12 cellular contexts compared by ENCODE assay signal in genomic region chr13:106156468-106156867, GRCh38.
DNase-seq lines count a peak whose midpoint lies in the region; ATAC-seq and TF ChIP-seq lines count a peak whose summit lies in the region.
"Had no signal": no experiment of that assay in that cellular context is flagged by ENCODE, and none has a peak within 500 bp of the region (broad histone marks: within the 10 kb centered on the region; RNA-seq: fewer than 3 reads in every experiment).

No MANE protein-coding gene starts in this region.

- H3K36me3 ChIP-seq in mucosa of descending colon (ENCODE audit: low read depth): no peaks in the 10 kb centered on the region
- H3K36me3 ChIP-seq: neutrophil, tibial nerve had no signal

- H3K4me1 ChIP-seq in mucosa of descending colon (ENCODE audit: low read depth): peaks cover 2% of the 10 kb centered on the region

- H3K9me3 ChIP-seq in mucosa of descending colon: no peaks in the 10 kb centered on the region
- H3K9me3 ChIP-seq: neutrophil, tibial nerve had no signal

- ATAC-seq in mucosa of descending colon: peak; percentile 53
- no peak for ATAC-seq in GM19035 (IDR thresholded peaks at IDR 0.05; ENCODE audit: unreplicated experiment)

- TF ChIP-seq CTCF in AG10803 (conservative IDR thresholded peaks at IDR 0.05; ENCODE audit: low read length) (no peak), mucosa of descending colon (IDR thresholded peaks at IDR 0.05) (no peak)

- DNase-seq in AG10803 (ENCODE audit: low read depth) (peak; percentile 98), M059J (ENCODE audit: low read depth) (peak; percentile 98), dermis blood vessel endothelial cell (peak; percentile 66), mucosa of descending colon (no peak), cerebellum (ENCODE audit: low spot score) (no peak), NCI-H2081 (lab: John Stamatoyannopoulos, UW) (no peak)
- no peak for DNase-seq in NK-92 treated with Interleukin-12 subunit alpha and Interleukin-12 subunit beta, amount 100 ng/mL, for 24 hours (lab: John Stamatoyannopoulos, UW)
- DNase-seq: activated CD4-positive, alpha-beta T cell treated with anti-CD3 and anti-CD28 coated beads for 4 hours; CD4-positive, alpha-beta memory T cell had no signal

- no peak overlapping the region for H3K4me3 ChIP-seq in AG10803 (ENCODE audit: low read length)
- no peak overlapping the region for H3K4me3 ChIP-seq in mucosa of descending colon
- H3K4me3 ChIP-seq: tibial nerve had no signal

- intact Hi-C loops in mucosa of descending colon (cut with DNase I, micrococcal nuclease): no loop called here

Comparison
In these comparisons a context has a peak if more than half of its experiments do, and no peak if none do; other contexts are left out.
1. DNase-seq: peak in AG10803 (single experiment), M059J (single experiment) and dermis blood vessel endothelial cell (single experiment); none in mucosa of descending colon (0 of 3), cerebellum (single experiment), NK-92 treated with Interleukin-12 subunit alpha and Interleukin-12 subunit beta, amount 100 ng/mL, for 24 hours (single experiment) and NCI-H2081 (0 of 2).